Comparison of ENCODE assay signal across 15 cellular contexts in the genomic region with DNA sequence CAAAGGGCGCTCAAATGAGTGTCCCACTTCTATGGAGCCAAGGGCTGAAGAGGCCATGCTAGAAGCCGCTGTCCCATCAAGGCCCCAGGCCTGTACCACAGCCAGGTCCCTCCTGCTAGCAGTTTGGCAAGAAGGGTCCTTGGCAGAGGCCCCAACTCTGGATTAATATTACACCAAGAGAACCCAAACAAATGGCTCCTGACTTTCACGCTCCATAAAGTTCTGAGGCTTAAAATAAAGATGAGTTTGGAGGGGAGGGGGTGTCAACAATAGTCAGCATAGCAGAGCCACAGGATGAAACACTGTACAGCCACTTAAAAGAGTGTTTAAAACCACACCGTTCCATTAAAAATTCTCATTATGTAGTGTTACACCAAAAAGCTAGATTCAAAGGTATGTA. TPM values are rescaled to one million over a fixed set of nuclear protein-coding genes. Genes with fewer than 3 reads are reported as not detected.
DNase-seq lines count a peak whose midpoint lies in the region; ATAC-seq and TF ChIP-seq lines count a peak whose summit lies in the region.
"Had no signal": no experiment of that assay in that cellular context is flagged by ENCODE, and none has a peak within 500 bp of the region (broad histone marks: within the 10 kb centered on the region; RNA-seq: fewer than 3 reads in every experiment).

No MANE protein-coding gene starts in this region.

- POLR2A ChIA-PET in HEK293 (lab: Yijun Ruan, JAX), result no interaction called here

- no peaks in the 10 kb centered on the region for H3K27me3 ChIP-seq in gastroesophageal sphincter
- H3K27me3 ChIP-seq in prostate gland (replicated peaks; ENCODE audit: insufficient read depth), result no peaks in the 10 kb centered on the region
- H3K27me3 ChIP-seq: BE2C had no signal

- CTCF ChIA-PET in HEK293 (lab: Yijun Ruan, JAX), result interaction anchor here (0.9 to 2.2 kb wide), 5 partner anchors 10 to 68 kb away, joined by 3 to 9 read pairs (median 4); no protein-coding TSS in a partner anchor

- H3K9me3 ChIP-seq in HEK293 (ENCODE audit: control insufficient read depth, insufficient read depth, low read depth, low read length) (no peaks in the 10 kb centered on the region), gastroesophageal sphincter (no peaks in the 10 kb centered on the region), prostate gland (no peaks in the 10 kb centered on the region)
- H3K9me3 ChIP-seq: BE2C had no signal

- no peak for TF ChIP-seq POLR2A in gastroesophageal sphincter (IDR thresholded peaks at IDR 0.05)
- TF ChIP-seq POLR2A in prostate gland (IDR thresholded peaks at IDR 0.05), result no peak

- ATAC-seq in gastroesophageal sphincter (no peak), GM21367 (IDR thresholded peaks at IDR 0.05; ENCODE audit: unreplicated experiment) (no peak), HG03342 (IDR thresholded peaks at IDR 0.05; ENCODE audit: unreplicated experiment) (no peak)
- ATAC-seq: activated CD4-positive, alpha-beta T cell treated with anti-CD3 and anti-CD28 coated beads for 36 hours had no signal

- H3K36me3 ChIP-seq in HEK293 (ENCODE audit: control insufficient read depth in 2 of 2, insufficient read depth in 1 of 2, low read length in 2 of 2) (no peaks in the 10 kb centered on the region), gastroesophageal sphincter (no peaks in the 10 kb centered on the region), prostate gland (no peaks in the 10 kb centered on the region)
- H3K36me3 ChIP-seq: BE2C had no signal

- TF ChIP-seq EP300 in gastroesophageal sphincter (IDR thresholded peaks at IDR 0.05), result no peak

- H3K4me3 ChIP-seq in HEK293 (ENCODE audit: low read depth, low read length), result no peak overlapping the region
- no peak overlapping the region for H3K4me3 ChIP-seq in gastroesophageal sphincter
- no peak overlapping the region for H3K4me3 ChIP-seq in prostate gland

- WGBS in gastroesophageal sphincter (ENCODE audit: low coverage in 1 of 2), 2 donors, result 30 to 33% methylated on average over 1 to 2 of the region's 4 CpGs
- WGBS in prostate gland, result 28% methylated on average over 4 of the region's 4 CpGs

- H3K27ac ChIP-seq in HEK293 (ENCODE audit: extremely low read depth, low read depth, low read length) (peak overlapping the region; percentile 76), gastroesophageal sphincter (peak overlapping the region; percentile 93 to 100 (median 98)), prostate gland (peak overlapping the region; percentile 38 to 76)

- TF ChIP-seq CTCF in HEK293 (tag by site-specific recombination; IDR thresholded peaks at IDR 0.05), result no peak
- TF ChIP-seq CTCF in gastroesophageal sphincter (IDR thresholded peaks at IDR 0.05), result no peak
- no peak for TF ChIP-seq CTCF in prostate gland (IDR thresholded peaks at IDR 0.05)

- peaks cover 35% of the 10 kb centered on the region for H3K4me1 ChIP-seq in HEK293 (ENCODE audit: control insufficient read depth, insufficient read depth, low read length)
- peaks cover 9 to 100% (median 56%) of the 10 kb centered on the region in 3 donors for H3K4me1 ChIP-seq in gastroesophageal sphincter
- H3K4me1 ChIP-seq in prostate gland (replicated peaks), result peaks cover 37% of the 10 kb centered on the region

- intact Hi-C loops in prostate gland (cut with DNase I), result loop anchor here (5.0 kb wide), 1 partner anchor 32 kb away; no protein-coding TSS in a partner anchor

- DNase-seq in NCI-H345 treated with DMSO at 0.1 percent for 48 hours (lab: John Stamatoyannopoulos, UW; ENCODE audit: unreplicated experiment) (peak; percentile 55), prostate gland (ENCODE audit: low spot score) (no peak), SHP77 treated with DMSO at 0.1 percent for 48 hours (lab: John Stamatoyannopoulos, UW) (no peak), T1000 (lab: John Stamatoyannopoulos, UW) (no peak)
- DNase-seq: activated CD4-positive, alpha-beta T cell treated with anti-CD3 and anti-CD28 coated beads for 36 hours; activated T-cell treated with anti-CD3 and anti-CD28 coated beads, Interleukin-2, amount 50 U/mL, for 48 hours; posterior cingulate gyrus; stimulated activated CD4-positive, alpha-beta T cell treated with anti-CD3 and anti-CD28 coated beads, Interleukin-4, amount 100 ng/mL, for 24 hours; stimulated activated naive CD4-positive, alpha-beta T cell; SW 1271 had no signal

TF ChIP-seq in HEK293, 187 proteins besides CTCF, POLR2A, EP300 and RAD21 (continues in another document):
- no peak for TF ChIP-seq ZNF664 (tag by site-specific recombination; IDR thresholded peaks at IDR 0.05)
- no peak for TF ChIP-seq ZEB2 (tag by site-specific recombination; IDR thresholded peaks at IDR 0.05)
- TF ChIP-seq, protein P1, sequence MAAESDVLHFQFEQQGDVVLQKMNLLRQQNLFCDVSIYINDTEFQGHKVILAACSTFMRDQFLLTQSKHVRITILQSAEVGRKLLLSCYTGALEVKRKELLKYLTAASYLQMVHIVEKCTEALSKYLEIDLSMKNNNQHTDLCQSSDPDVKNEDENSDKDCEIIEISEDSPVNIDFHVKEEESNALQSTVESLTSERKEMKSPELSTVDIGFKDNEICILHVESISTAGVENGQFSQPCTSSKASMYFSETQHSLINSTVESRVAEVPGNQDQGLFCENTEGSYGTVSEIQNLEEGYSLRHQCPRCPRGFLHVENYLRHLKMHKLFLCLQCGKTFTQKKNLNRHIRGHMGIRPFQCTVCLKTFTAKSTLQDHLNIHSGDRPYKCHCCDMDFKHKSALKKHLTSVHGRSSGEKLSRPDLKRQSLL (tag by site-specific recombination; IDR thresholded peaks at IDR 0.05), result 0 out of 2 replicates have a peak, but pooled peaks have one; percentile 4
- TF ChIP-seq, protein P2, sequence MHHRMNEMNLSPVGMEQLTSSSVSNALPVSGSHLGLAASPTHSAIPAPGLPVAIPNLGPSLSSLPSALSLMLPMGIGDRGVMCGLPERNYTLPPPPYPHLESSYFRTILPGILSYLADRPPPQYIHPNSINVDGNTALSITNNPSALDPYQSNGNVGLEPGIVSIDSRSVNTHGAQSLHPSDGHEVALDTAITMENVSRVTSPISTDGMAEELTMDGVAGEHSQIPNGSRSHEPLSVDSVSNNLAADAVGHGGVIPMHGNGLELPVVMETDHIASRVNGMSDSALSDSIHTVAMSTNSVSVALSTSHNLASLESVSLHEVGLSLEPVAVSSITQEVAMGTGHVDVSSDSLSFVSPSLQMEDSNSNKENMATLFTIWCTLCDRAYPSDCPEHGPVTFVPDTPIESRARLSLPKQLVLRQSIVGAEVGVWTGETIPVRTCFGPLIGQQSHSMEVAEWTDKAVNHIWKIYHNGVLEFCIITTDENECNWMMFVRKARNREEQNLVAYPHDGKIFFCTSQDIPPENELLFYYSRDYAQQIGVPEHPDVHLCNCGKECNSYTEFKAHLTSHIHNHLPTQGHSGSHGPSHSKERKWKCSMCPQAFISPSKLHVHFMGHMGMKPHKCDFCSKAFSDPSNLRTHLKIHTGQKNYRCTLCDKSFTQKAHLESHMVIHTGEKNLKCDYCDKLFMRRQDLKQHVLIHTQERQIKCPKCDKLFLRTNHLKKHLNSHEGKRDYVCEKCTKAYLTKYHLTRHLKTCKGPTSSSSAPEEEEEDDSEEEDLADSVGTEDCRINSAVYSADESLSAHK (tag by site-specific recombination; IDR thresholded peaks at IDR 0.05), result peak; percentile 53; the same call in 1 of the 2 replicates
- no peak for TF ChIP-seq ZNF777 (tag by site-specific recombination; IDR thresholded peaks at IDR 0.05; ENCODE audit: borderline replicate concordance)
- TF ChIP-seq, protein P3, sequence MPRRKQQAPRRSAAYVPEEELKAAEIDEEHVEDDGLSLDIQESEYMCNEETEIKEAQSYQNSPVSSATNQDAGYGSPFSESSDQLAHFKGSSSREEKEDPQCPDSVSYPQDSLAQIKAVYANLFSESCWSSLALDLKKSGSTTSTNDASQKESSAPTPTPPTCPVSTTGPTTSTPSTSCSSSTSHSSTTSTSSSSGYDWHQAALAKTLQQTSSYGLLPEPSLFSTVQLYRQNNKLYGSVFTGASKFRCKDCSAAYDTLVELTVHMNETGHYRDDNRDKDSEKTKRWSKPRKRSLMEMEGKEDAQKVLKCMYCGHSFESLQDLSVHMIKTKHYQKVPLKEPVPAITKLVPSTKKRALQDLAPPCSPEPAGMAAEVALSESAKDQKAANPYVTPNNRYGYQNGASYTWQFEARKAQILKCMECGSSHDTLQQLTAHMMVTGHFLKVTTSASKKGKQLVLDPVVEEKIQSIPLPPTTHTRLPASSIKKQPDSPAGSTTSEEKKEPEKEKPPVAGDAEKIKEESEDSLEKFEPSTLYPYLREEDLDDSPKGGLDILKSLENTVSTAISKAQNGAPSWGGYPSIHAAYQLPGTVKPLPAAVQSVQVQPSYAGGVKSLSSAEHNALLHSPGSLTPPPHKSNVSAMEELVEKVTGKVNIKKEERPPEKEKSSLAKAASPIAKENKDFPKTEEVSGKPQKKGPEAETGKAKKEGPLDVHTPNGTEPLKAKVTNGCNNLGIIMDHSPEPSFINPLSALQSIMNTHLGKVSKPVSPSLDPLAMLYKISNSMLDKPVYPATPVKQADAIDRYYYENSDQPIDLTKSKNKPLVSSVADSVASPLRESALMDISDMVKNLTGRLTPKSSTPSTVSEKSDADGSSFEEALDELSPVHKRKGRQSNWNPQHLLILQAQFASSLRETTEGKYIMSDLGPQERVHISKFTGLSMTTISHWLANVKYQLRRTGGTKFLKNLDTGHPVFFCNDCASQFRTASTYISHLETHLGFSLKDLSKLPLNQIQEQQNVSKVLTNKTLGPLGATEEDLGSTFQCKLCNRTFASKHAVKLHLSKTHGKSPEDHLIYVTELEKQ (tag by site-specific recombination; IDR thresholded peaks at IDR 0.05; ENCODE audit: borderline replicate concordance), result no peak
- TF ChIP-seq, protein P4, sequence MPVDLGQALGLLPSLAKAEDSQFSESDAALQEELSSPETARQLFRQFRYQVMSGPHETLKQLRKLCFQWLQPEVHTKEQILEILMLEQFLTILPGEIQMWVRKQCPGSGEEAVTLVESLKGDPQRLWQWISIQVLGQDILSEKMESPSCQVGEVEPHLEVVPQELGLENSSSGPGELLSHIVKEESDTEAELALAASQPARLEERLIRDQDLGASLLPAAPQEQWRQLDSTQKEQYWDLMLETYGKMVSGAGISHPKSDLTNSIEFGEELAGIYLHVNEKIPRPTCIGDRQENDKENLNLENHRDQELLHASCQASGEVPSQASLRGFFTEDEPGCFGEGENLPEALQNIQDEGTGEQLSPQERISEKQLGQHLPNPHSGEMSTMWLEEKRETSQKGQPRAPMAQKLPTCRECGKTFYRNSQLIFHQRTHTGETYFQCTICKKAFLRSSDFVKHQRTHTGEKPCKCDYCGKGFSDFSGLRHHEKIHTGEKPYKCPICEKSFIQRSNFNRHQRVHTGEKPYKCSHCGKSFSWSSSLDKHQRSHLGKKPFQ (tag by site-specific recombination; IDR thresholded peaks at IDR 0.05), result 0 out of 2 replicates have a peak, but pooled peaks have one; percentile 47
- no peak for TF ChIP-seq ZNF354C (tag by site-specific recombination; IDR thresholded peaks at IDR 0.05; ENCODE audit: borderline replicate concordance, low read depth)
- TF ChIP-seq ZNF112 (tag by site-specific recombination; IDR thresholded peaks at IDR 0.05), result no peak
- TF ChIP-seq ZNF768 (tag by site-specific recombination; IDR thresholded peaks at IDR 0.05), result no peak
- TF ChIP-seq ZNF341 (tag by site-specific recombination; IDR thresholded peaks at IDR 0.05; ENCODE audit: low read depth), result peak; percentile 90

RNA-seq across cellular contexts. Expression of a gene that starts 30.5 kb away (rescaled TPM):
- 10 to 100 TPM; 35.7 to 60.3 (median 45.6) TPM for total RNA-seq in gastroesophageal sphincter
- total RNA-seq in prostate gland, result 10 to 100 TPM; 33.0 to 44.9 TPM
